ENCODE assay signal across 25 cellular contexts in genomic region chr5:28602429-28602828, GRCh38.
"Had no signal": no experiment of that assay in that cellular context is flagged by ENCODE, and none has a peak within 500 bp of the region (broad histone marks: within the 10 kb centered on the region; RNA-seq: fewer than 3 reads in every experiment).

No MANE protein-coding gene starts in this region.

- H3K4me1 Mint-ChIP-seq: immature natural killer cell, mesothelial cell of epicardium, naive B cell had no signal

- H3K27ac ChIP-seq: coronary artery, dorsolateral prefrontal cortex, esophagus muscularis mucosa, foreskin keratinocyte, gastroesophageal sphincter, heart left ventricle, hepatocyte, lower lobe of right lung had no signal

- H3K4me2 ChIP-seq: hepatocyte had no signal

- FAIRE-seq: endothelial cell of umbilical vein, frontal cortex, kidney had no signal

- H3K27me3 Mint-ChIP-seq: naive B cell had no signal

- H3K27me3 ChIP-seq: dorsolateral prefrontal cortex, esophagus muscularis mucosa, foreskin keratinocyte, gastroesophageal sphincter, heart left ventricle, hepatocyte had no signal

- H3K36me3 Mint-ChIP-seq: mesothelial cell of epicardium, naive B cell had no signal

- DNase-seq: dermis blood vessel endothelial cell; dorsolateral prefrontal cortex; effector CD4-positive, alpha-beta T cell; effector memory CD4-positive, alpha-beta T cell; foreskin keratinocyte; heart left ventricle; hypothalamus; immature natural killer cell; islet precursor cell; kidney; kidney glomerular epithelial cell; left colon; left ventricle myocardium superior; lower lobe of right lung; mesenchymal stem cell; mucosa of descending colon; naive B cell had no signal

- H3K27ac Mint-ChIP-seq: immature natural killer cell, mesothelial cell of epicardium, naive B cell had no signal

- H2AFZ ChIP-seq: hepatocyte had no signal

- H3K36me3 ChIP-seq: esophagus muscularis mucosa, gastroesophageal sphincter, heart left ventricle, lower lobe of right lung had no signal

- H3K4me3 ChIP-seq: coronary artery, dorsolateral prefrontal cortex, esophagus muscularis mucosa, gastroesophageal sphincter, heart left ventricle, hepatocyte, lower lobe of right lung, mucosa of descending colon had no signal

- H3K4me1 ChIP-seq: esophagus muscularis mucosa, foreskin keratinocyte, gastroesophageal sphincter, heart left ventricle, lower lobe of right lung had no signal

- H3K4me3 Mint-ChIP-seq: immature natural killer cell, mesothelial cell of epicardium, naive B cell had no signal

- H3K79me2 ChIP-seq: hepatocyte had no signal

- H3K9me3 ChIP-seq: lower lobe of right lung had no signal

- ATAC-seq: foreskin keratinocyte, gastroesophageal sphincter, heart left ventricle, left colon, left lobe of liver, left ventricle myocardium superior, mucosa of descending colon had no signal
